8 cellular contexts compared by ENCODE assay signal in genomic region chr18:41954827-41955613, GRCh38. TPM values are rescaled to one million over a fixed set of nuclear protein-coding genes. Genes with fewer than 3 reads are reported as not detected.
DNase-seq lines count a peak whose midpoint lies in the region; ATAC-seq and TF ChIP-seq lines count a peak whose summit lies in the region.

Gene PIK3C3 (plus strand): TSS chr18:41955234. CDS start chr18:41955292, 58 bp downstream.

- H3K4me1 ChIP-seq in upper lobe of right lung: peaks cover 14% of the 10 kb centered on the region

- no peaks in the 10 kb centered on the region for H3K9me3 ChIP-seq in upper lobe of right lung

- peaks cover 6% of the 10 kb centered on the region for H3K36me3 ChIP-seq in upper lobe of right lung

- peak; percentile 95 for ATAC-seq in HG02884 (IDR thresholded peaks at IDR 0.05; ENCODE audit: unreplicated experiment)
- ATAC-seq in left cardiac atrium: peak; percentile 99 to 100
- ATAC-seq in upper lobe of right lung: peak; percentile 100

- peak within 1 kb of the TSS; percentile 99 for H3K27ac Mint-ChIP-seq in T-helper 1 cell treated with Interleukin-12 subunit alpha and Interleukin-12 subunit beta and Interleukin-4 antibody, amounts not matched to agents 30 μg/mL and 1 μg/mL, for 36 hours

- H3K9me3 Mint-ChIP-seq in T-helper 1 cell treated with Interleukin-12 subunit alpha and Interleukin-12 subunit beta and Interleukin-4 antibody, amounts not matched to agents 30 μg/mL and 1 μg/mL, for 36 hours: no peaks in the 10 kb centered on the region

- H3K27me3 ChIP-seq in upper lobe of right lung: no peaks in the 10 kb centered on the region

- DNase-seq in GM13977 (ENCODE audit: low spot score) (peak; percentile 87), NCI-H1694 (lab: John Stamatoyannopoulos, UW) (peak; percentile 86), amniotic stem cell (lab: John Stamatoyannopoulos, UW) (peak; percentile 88), left cardiac atrium (peak; percentile 98), posterior vena cava (ENCODE audit: low spot score) (peak; percentile 99), upper lobe of right lung (peak; percentile 99)

- TF ChIP-seq CTCF in GM13977 (IDR thresholded peaks at IDR 0.05; ENCODE audit: extremely low read depth, insufficient read depth, missing control alignments) (no peak), upper lobe of right lung (IDR thresholded peaks at IDR 0.05) (no peak)

- intact Hi-C loops in left cardiac atrium (cut with DNase I) (no loop called here), posterior vena cava (cut with DNase I) (no loop called here), upper lobe of right lung (cut with DNase I) (no loop called here)

- peak within 1 kb of the TSS; percentile 77 for H3K27ac ChIP-seq in upper lobe of right lung

- H3K36me3 Mint-ChIP-seq in T-helper 1 cell treated with Interleukin-12 subunit alpha and Interleukin-12 subunit beta and Interleukin-4 antibody, amounts not matched to agents 30 μg/mL and 1 μg/mL, for 36 hours (ENCODE audit: low read depth): peaks cover 18% of the 10 kb centered on the region

- in situ Hi-C loops in GM13977 (cut with MboI; ENCODE audit: low pct_unique_long_range_greater_than_20kb, low sequenced_read_pairs, unreplicated experiment): no loop called here

- H3K4me1 Mint-ChIP-seq in T-helper 1 cell treated with Interleukin-12 subunit alpha and Interleukin-12 subunit beta and Interleukin-4 antibody, amounts not matched to agents 30 μg/mL and 1 μg/mL, for 36 hours (ENCODE audit: low read depth): peaks cover 25% of the 10 kb centered on the region

- H3K27me3 Mint-ChIP-seq in T-helper 1 cell treated with Interleukin-12 subunit alpha and Interleukin-12 subunit beta and Interleukin-4 antibody, amounts not matched to agents 30 μg/mL and 1 μg/mL, for 36 hours (ENCODE audit: low read depth): no peaks in the 10 kb centered on the region

- peak within 1 kb of the TSS; percentile 100 for H3K4me3 Mint-ChIP-seq in T-helper 1 cell treated with Interleukin-12 subunit alpha and Interleukin-12 subunit beta and Interleukin-4 antibody, amounts not matched to agents 30 μg/mL and 1 μg/mL, for 36 hours

- peak within 1 kb of the TSS; percentile 75 for H3K4me3 ChIP-seq in upper lobe of right lung

RNA-seq across cellular contexts. Expression of gene PIK3C3, which starts in this region (rescaled TPM):
- 10 to 100 TPM; 31.4 to 32.3 TPM for total RNA-seq in left cardiac atrium
- total RNA-seq in posterior vena cava: 10 to 100 TPM; 48.7 to 51.2 TPM
- 54.2 TPM for total RNA-seq in upper lobe of right lung

Comparison
In these comparisons a context has a peak if more than half of its experiments do, and no peak if none do; other contexts are left out.
1. Peak in every context shown above with its lines: DNase-seq, ATAC-seq, H3K4me3 ChIP-seq and H3K27ac ChIP-seq.